ENCODE assay signal across 13 cellular contexts in the genomic region with DNA sequence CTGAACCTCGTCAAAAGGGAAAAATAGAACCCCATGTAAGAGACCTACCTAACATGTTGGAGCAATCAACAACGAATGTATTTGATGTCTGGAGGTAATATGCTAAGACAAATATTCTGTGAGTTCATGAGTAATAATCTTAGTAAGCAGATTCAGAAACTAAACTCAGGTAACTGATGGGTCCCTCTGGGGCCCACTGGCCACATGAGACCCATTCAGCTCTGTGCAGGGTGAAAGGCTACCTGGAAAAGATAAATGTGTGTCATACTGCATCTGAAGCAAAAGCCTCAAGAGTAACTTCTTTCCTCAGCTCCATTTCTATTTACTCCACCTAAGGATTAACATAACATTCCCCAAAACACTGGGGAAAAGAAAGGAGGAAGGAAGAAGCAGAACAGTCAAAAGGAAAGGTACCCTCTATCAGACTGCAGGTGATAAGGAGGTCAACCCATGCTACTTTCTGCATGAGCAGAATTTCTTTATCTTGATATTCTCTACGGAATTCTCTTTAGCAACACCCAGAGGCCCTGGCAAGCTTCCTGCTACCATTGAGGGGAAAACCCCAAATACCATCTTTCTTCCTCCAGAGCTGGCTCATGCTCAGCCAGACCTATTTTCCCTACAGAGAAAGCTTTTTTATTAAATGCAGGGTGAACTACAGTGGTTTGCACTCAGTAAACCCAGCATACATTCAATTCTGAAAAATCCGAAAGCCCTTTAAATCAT. TPM values are rescaled to one million over a fixed set of nuclear protein-coding genes. Genes with fewer than 3 reads are reported as not detected.
DNase-seq lines count a peak whose midpoint lies in the region; ATAC-seq, FAIRE-seq and TF ChIP-seq lines count a peak whose summit lies in the region.
"Had no signal": no experiment of that assay in that cellular context is flagged by ENCODE, and none has a peak within 500 bp of the region (broad histone marks: within the 10 kb centered on the region; RNA-seq: fewer than 3 reads in every experiment).

No MANE protein-coding gene starts in this region.

- no peak for TF ChIP-seq POLR2A in adrenal gland (IDR thresholded peaks at IDR 0.05)

- 68% methylated on average over 4 of the region's 4 CpGs for WGBS in right cardiac atrium
- WGBS in adrenal gland, 4 donors = 68 to 77% (median 71%) methylated on average over 4 of the region's 4 CpGs

- H3K9me3 ChIP-seq in right cardiac atrium (ENCODE audit: control insufficient read depth, low read length) = no peaks in the 10 kb centered on the region
- H3K9me3 ChIP-seq in left ventricle myocardium inferior (replicated peaks) = no peaks in the 10 kb centered on the region
- no peaks in the 10 kb centered on the region for H3K9me3 ChIP-seq in adrenal gland (replicated peaks in 1 of 3)
- H3K9me3 ChIP-seq: ascending aorta, thyroid gland had no signal

- DNase-seq in right cardiac atrium (peak in 2 of 3 donors; percentile 17 to 54), left ventricle myocardium inferior (no peak), adrenal gland (peak in 5 of 7 donors; percentile 17 to 57 (median 23)), foreskin fibroblast (peak; percentile 19 to 68), GDM1 (lab: John Stamatoyannopoulos, UW) (no peak), frontal cortex (ENCODE audit: low spot score in 2 of 2) (no peak), GOT3 (lab: John Stamatoyannopoulos, UW) (no peak)
- DNase-seq: natural killer cell, SHP77 treated with DMSO at 0.1 percent for 48 hours, thyroid gland had no signal

- H3K36me3 ChIP-seq in left ventricle myocardium inferior (peaks cover 8% of the 10 kb centered on the region), adrenal gland (replicated peaks in 1 of 2) (no peaks in the 10 kb centered on the region)
- H3K36me3 ChIP-seq: ascending aorta, thyroid gland had no signal

- H3K4me1 ChIP-seq in right cardiac atrium (ENCODE audit: control insufficient read depth, insufficient read depth, low read length) (no peaks in the 10 kb centered on the region), left ventricle myocardium inferior (no peaks in the 10 kb centered on the region), adrenal gland (replicated peaks in 1 of 2) (no peaks in the 10 kb centered on the region)
- H3K4me1 ChIP-seq: ascending aorta, thyroid gland had no signal

- no peak overlapping the region for H3K4me3 ChIP-seq in right cardiac atrium (ENCODE audit: low read length)
- H3K4me3 ChIP-seq in left ventricle myocardium inferior = no peak overlapping the region
- no peak overlapping the region for H3K4me3 ChIP-seq in adrenal gland
- no peak overlapping the region for H3K4me3 ChIP-seq in foreskin fibroblast (ENCODE audit: low read depth in 1 of 2, low read length in 2 of 2)
- H3K4me3 ChIP-seq: ascending aorta, thyroid gland had no signal

- H3K27ac ChIP-seq in right cardiac atrium (ENCODE audit: low read length) (no peak overlapping the region), left ventricle myocardium inferior (replicated peaks) (no peak overlapping the region), adrenal gland (no peak overlapping the region)
- H3K27ac ChIP-seq: ascending aorta, thyroid gland had no signal

- TF ChIP-seq CTCF in left ventricle myocardium inferior (IDR thresholded peaks at IDR 0.05; ENCODE audit: borderline replicate concordance) (no peak), adrenal gland (IDR thresholded peaks at IDR 0.05) (no peak), foreskin fibroblast (IDR thresholded peaks at IDR 0.05; ENCODE audit: low read depth, low read length) (no peak)

- intact Hi-C loops in right cardiac atrium (cut with DNase I) (no loop called here), left ventricle myocardium inferior (cut with micrococcal nuclease) (no loop called here), adrenal gland (cut with DNase I) (no loop called here)

- ATAC-seq in right cardiac atrium (no peak), GM18502 (IDR thresholded peaks at IDR 0.05; ENCODE audit: poor library complexity, unreplicated experiment) (no peak)
- ATAC-seq: natural killer cell had no signal

- H3K27me3 ChIP-seq in right cardiac atrium (ENCODE audit: control insufficient read depth, insufficient read depth) (no peaks in the 10 kb centered on the region), left ventricle myocardium inferior (ENCODE audit: low read depth) (no peaks in the 10 kb centered on the region), adrenal gland (no peaks in the 10 kb centered on the region)
- H3K27me3 ChIP-seq: ascending aorta, thyroid gland had no signal

- FAIRE-seq in frontal cortex (lab: Jason Lieb, UNC) = no peak
- FAIRE-seq: islet of Langerhans had no signal

RNA-seq across cellular contexts. Expression of a gene that starts 37.7 kb away (rescaled TPM):
- total RNA-seq in right cardiac atrium (10 to 100 TPM; 21.2 to 44.1 (median 38.3) TPM), left ventricle myocardium inferior (18.5 TPM), adrenal gland (10 to 100 TPM in 6 of 8 donors, 1 to 10 TPM in 2; 8.6 to 45.4 (median 17.9) TPM), frontal cortex (3.7 TPM)
- polyA plus RNA-seq in right cardiac atrium (33.0 TPM), adrenal gland (10 to 100 TPM in 2 of 3 donors, 1 to 10 TPM in 1; 5.4 to 11.6 (median 11.6) TPM)

RNA-seq across cellular contexts. Expression of a gene that starts 49.2 kb away (rescaled TPM):
- total RNA-seq in right cardiac atrium = 10 to 100 TPM in 1 of 4 donors, 1 to 10 TPM in 3; 5.0 to 11.6 (median 6.3) TPM
- polyA plus RNA-seq in right cardiac atrium = 15.9 TPM
- 4.2 TPM for total RNA-seq in left ventricle myocardium inferior
- total RNA-seq in adrenal gland = 1 to 10 TPM in 7 of 8 donors, under 1 TPM in 1; 0.24 to 7.3 (median 2.5) TPM
- polyA plus RNA-seq in adrenal gland = 10 to 100 TPM in 2 of 3 donors, 1 to 10 TPM in 1; 2.8 to 28.2 (median 19.4) TPM
- 4.1 TPM for total RNA-seq in frontal cortex

Comparison
In these comparisons a context has a peak if more than half of its experiments do, and no peak if none do; other contexts are left out.
1. DNase-seq: peak in right cardiac atrium (2 of 3), adrenal gland (5 of 7) and foreskin fibroblast (2 of 2); none in left ventricle myocardium inferior (single experiment), GDM1 (single experiment), frontal cortex (0 of 2) and GOT3 (single experiment).